Comparison of ENCODE assay signal across 1 cellular context in the genomic region with DNA sequence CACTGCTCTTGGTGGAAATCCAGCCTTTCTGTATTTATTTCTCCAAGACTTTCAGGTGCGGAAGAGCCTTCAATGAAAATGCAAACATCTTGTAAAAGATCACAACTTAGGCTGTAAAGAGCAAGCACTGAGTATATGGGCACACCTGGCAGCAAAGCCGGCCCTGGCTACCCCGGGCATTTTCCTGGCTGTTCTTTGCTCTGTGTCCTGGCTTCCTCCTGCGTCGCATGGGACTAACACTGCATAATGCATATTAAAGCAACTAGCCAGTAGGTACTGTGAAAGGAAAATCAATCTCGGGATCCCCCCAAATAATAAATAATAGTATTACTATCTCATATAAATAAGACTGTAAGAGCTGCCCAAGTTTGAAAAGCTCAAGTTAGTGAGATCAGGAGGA.
TF ChIP-seq lines count a peak whose summit lies in the region.

No MANE protein-coding gene starts in this region.

TF ChIP-seq in GM23338, 12 proteins besides CTCF, POLR2A, EP300 and RAD21 (continued from another document):
- TF ChIP-seq, protein P1, sequence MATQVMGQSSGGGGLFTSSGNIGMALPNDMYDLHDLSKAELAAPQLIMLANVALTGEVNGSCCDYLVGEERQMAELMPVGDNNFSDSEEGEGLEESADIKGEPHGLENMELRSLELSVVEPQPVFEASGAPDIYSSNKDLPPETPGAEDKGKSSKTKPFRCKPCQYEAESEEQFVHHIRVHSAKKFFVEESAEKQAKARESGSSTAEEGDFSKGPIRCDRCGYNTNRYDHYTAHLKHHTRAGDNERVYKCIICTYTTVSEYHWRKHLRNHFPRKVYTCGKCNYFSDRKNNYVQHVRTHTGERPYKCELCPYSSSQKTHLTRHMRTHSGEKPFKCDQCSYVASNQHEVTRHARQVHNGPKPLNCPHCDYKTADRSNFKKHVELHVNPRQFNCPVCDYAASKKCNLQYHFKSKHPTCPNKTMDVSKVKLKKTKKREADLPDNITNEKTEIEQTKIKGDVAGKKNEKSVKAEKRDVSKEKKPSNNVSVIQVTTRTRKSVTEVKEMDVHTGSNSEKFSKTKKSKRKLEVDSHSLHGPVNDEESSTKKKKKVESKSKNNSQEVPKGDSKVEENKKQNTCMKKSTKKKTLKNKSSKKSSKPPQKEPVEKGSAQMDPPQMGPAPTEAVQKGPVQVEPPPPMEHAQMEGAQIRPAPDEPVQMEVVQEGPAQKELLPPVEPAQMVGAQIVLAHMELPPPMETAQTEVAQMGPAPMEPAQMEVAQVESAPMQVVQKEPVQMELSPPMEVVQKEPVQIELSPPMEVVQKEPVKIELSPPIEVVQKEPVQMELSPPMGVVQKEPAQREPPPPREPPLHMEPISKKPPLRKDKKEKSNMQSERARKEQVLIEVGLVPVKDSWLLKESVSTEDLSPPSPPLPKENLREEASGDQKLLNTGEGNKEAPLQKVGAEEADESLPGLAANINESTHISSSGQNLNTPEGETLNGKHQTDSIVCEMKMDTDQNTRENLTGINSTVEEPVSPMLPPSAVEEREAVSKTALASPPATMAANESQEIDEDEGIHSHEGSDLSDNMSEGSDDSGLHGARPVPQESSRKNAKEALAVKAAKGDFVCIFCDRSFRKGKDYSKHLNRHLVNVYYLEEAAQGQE (IDR thresholded peaks at IDR 0.05; ENCODE audit: unreplicated experiment) = no peak
- TF ChIP-seq, protein P2, sequence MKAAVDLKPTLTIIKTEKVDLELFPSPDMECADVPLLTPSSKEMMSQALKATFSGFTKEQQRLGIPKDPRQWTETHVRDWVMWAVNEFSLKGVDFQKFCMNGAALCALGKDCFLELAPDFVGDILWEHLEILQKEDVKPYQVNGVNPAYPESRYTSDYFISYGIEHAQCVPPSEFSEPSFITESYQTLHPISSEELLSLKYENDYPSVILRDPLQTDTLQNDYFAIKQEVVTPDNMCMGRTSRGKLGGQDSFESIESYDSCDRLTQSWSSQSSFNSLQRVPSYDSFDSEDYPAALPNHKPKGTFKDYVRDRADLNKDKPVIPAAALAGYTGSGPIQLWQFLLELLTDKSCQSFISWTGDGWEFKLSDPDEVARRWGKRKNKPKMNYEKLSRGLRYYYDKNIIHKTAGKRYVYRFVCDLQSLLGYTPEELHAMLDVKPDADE (IDR thresholded peaks at IDR 0.05) = no peak
- TF ChIP-seq, protein P3, sequence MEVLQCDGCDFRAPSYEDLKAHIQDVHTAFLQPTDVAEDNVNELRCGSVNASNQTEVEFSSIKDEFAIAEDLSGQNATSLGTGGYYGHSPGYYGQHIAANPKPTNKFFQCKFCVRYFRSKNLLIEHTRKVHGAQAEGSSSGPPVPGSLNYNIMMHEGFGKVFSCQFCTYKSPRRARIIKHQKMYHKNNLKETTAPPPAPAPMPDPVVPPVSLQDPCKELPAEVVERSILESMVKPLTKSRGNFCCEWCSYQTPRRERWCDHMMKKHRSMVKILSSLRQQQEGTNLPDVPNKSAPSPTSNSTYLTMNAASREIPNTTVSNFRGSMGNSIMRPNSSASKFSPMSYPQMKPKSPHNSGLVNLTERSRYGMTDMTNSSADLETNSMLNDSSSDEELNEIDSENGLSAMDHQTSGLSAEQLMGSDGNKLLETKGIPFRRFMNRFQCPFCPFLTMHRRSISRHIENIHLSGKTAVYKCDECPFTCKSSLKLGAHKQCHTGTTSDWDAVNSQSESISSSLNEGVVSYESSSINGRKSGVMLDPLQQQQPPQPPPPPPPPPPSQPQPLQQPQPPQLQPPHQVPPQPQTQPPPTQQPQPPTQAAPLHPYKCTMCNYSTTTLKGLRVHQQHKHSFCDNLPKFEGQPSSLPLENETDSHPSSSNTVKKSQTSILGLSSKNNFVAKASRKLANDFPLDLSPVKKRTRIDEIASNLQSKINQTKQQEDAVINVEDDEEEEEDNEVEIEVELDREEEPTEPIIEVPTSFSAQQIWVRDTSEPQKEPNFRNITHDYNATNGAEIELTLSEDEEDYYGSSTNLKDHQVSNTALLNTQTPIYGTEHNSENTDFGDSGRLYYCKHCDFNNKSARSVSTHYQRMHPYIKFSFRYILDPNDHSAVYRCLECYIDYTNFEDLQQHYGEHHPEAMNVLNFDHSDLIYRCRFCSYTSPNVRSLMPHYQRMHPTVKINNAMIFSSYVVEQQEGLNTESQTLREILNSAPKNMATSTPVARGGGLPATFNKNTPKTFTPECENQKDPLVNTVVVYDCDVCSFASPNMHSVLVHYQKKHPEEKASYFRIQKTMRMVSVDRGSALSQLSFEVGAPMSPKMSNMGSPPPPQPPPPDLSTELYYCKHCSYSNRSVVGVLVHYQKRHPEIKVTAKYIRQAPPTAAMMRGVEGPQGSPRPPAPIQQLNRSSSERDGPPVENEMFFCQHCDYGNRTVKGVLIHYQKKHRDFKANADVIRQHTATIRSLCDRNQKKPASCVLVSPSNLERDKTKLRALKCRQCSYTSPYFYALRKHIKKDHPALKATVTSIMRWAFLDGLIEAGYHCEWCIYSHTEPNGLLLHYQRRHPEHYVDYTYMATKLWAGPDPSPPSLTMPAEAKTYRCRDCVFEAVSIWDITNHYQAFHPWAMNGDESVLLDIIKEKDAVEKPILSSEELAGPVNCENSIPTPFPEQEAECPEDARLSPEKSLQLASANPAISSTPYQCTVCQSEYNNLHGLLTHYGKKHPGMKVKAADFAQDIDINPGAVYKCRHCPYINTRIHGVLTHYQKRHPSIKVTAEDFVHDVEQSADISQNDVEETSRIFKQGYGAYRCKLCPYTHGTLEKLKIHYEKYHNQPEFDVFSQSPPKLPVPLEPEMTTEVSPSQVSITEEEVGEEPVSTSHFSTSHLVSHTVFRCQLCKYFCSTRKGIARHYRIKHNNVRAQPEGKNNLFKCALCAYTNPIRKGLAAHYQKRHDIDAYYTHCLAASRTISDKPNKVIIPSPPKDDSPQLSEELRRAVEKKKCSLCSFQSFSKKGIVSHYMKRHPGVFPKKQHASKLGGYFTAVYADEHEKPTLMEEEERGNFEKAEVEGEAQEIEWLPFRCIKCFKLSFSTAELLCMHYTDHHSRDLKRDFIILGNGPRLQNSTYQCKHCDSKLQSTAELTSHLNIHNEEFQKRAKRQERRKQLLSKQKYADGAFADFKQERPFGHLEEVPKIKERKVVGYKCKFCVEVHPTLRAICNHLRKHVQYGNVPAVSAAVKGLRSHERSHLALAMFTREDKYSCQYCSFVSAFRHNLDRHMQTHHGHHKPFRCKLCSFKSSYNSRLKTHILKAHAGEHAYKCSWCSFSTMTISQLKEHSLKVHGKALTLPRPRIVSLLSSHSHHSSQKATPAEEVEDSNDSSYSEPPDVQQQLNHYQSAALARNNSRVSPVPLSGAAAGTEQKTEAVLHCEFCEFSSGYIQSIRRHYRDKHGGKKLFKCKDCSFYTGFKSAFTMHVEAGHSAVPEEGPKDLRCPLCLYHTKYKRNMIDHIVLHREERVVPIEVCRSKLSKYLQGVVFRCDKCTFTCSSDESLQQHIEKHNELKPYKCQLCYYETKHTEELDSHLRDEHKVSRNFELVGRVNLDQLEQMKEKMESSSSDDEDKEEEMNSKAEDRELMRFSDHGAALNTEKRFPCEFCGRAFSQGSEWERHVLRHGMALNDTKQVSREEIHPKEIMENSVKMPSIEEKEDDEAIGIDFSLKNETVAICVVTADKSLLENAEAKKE (CRISPR knock-in tag; IDR thresholded peaks at IDR 0.05) = no peak
- no peak for TF ChIP-seq POLR2AphosphoS5 (IDR thresholded peaks at IDR 0.05; ENCODE audit: low read depth)
